Comparison of ENCODE assay signal across 10 cellular contexts in the genomic region with DNA sequence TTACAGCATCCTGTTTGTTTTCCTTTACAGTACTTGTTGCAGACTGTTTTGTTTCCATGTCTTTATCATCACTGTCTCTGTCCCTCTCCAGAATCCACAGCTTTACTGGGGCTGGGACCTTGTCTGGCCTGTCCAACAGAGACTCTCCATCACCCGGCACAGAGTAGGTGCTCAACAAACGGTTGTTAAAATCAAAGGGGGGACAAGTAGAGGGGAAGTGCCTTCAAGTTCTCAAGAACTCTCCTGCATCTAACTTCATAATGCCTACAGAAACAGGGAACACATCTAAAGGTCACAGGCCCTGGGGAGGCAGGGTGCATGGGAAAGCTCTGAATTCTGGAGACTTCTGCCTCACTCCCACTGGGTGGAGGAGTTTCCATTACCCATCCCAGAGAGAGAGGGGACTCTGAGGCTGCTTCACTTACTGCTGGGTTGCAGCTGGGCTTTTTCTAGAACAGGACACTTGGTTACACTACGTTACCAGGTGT. TPM values are rescaled to one million over a fixed set of nuclear protein-coding genes. Genes with fewer than 3 reads are reported as not detected.
DNase-seq lines count a peak whose midpoint lies in the region; ATAC-seq and TF ChIP-seq lines count a peak whose summit lies in the region.
"Had no signal": no experiment of that assay in that cellular context is flagged by ENCODE, and none has a peak within 500 bp of the region (broad histone marks: within the 10 kb centered on the region; RNA-seq: fewer than 3 reads in every experiment).

No MANE protein-coding gene starts in this region.

- H4K91ac ChIP-seq in IMR-90 (ENCODE audit: insufficient read depth, low read depth, low read length), result no peak overlapping the region

- H3K27ac ChIP-seq in CD8-positive, alpha-beta T cell (ENCODE audit: low read depth, low read length), result peak overlapping the region; percentile 94
- H3K27ac ChIP-seq in IMR-90 (ENCODE audit: insufficient read depth, low read length) (no peak overlapping the region), dorsolateral prefrontal cortex (peak overlapping the region in 33 of 59 donors; percentile 2 to 77 (median 50))

- no peak overlapping the region for H4K5ac ChIP-seq in IMR-90 (ENCODE audit: low read depth, low read length)

- no peak overlapping the region for H4K8ac ChIP-seq in IMR-90 (ENCODE audit: low read depth in 2 of 2, low read length in 2 of 2)

- peaks cover 13% of the 10 kb centered on the region for H3K9me1 ChIP-seq in IMR-90 (ENCODE audit: insufficient read depth, low read length)

- TF ChIP-seq POLR2A in IMR-90 (IDR thresholded peaks at IDR 0.05; ENCODE audit: low read depth, low read length), result no peak

- no peak overlapping the region for H3K18ac ChIP-seq in IMR-90 (ENCODE audit: low read depth, low read length)

- TF ChIP-seq CTCF in CD8-positive, alpha-beta T cell (IDR thresholded peaks at IDR 0.05), result no peak
- TF ChIP-seq CTCF in IMR-90 (conservative IDR thresholded peaks at IDR 0.05; ENCODE audit: low read depth, low read length) (no peak), dorsolateral prefrontal cortex (IDR thresholded peaks at IDR 0.05 in 54 of 56, conservative IDR thresholded peaks at IDR 0.05 in 2 of 56; ENCODE audit: low read depth in 1 of 56, partially characterized antibody in 56 of 56) (no peak), progenitor cell of endocrine pancreas (IDR thresholded peaks at IDR 0.05; ENCODE audit: unreplicated experiment) (no peak)

- no peak for ATAC-seq in CD8-positive, alpha-beta T cell
- ATAC-seq in IMR-90 (ENCODE audit: low read depth), result no peak
- ATAC-seq in HG03025 (IDR thresholded peaks at IDR 0.05; ENCODE audit: low FRiP score, unreplicated experiment), result no peak
- ATAC-seq in HG02642 (IDR thresholded peaks at IDR 0.05; ENCODE audit: poor library complexity, unreplicated experiment), result no peak

- WGBS in IMR-90 (ENCODE audit: extremely low coverage in 2 of 2, insufficient read length in 1 of 2), 2 experiments, result no CpG with 5 or more reads among the region's 3 CpGs

- H3K27me3 Mint-ChIP-seq in CD8-positive, alpha-beta T cell (ENCODE audit: low read depth), result no peaks in the 10 kb centered on the region
- H3K27me3 Mint-ChIP-seq in progenitor cell of endocrine pancreas, result no peaks in the 10 kb centered on the region

- in situ Hi-C loops in IMR-90 (cut with MboI; ENCODE audit: low sequenced_read_pairs), result no loop called here

- peaks cover 7% of the 10 kb centered on the region for H3K36me3 Mint-ChIP-seq in CD8-positive, alpha-beta T cell
- H3K36me3 Mint-ChIP-seq in progenitor cell of endocrine pancreas (ENCODE audit: insufficient read depth), result peaks cover 4% of the 10 kb centered on the region

- H3K36me3 ChIP-seq in CD8-positive, alpha-beta T cell (ENCODE audit: insufficient read depth, low read length), result no peaks in the 10 kb centered on the region
- no peaks in the 10 kb centered on the region for H3K36me3 ChIP-seq in IMR-90 (ENCODE audit: control insufficient read depth, insufficient read depth, low read length)

- peak overlapping the region; percentile 45 for H3K14ac ChIP-seq in IMR-90 (replicated peaks; ENCODE audit: low read depth, low read length)

- no peak overlapping the region for H2BK5ac ChIP-seq in IMR-90 (ENCODE audit: low read depth, low read length, poor library complexity, severe bottlenecking)

- peaks cover 75% of the 10 kb centered on the region for H3K4me1 ChIP-seq in CD8-positive, alpha-beta T cell (ENCODE audit: insufficient read depth, low read length)
- H3K4me1 ChIP-seq in IMR-90 (ENCODE audit: control insufficient read depth, insufficient read depth, low read length), result peaks cover 29% of the 10 kb centered on the region

- peak overlapping the region; percentile 40; the same call in 1 of the 2 replicates for H3K4ac ChIP-seq in IMR-90 (ENCODE audit: low read depth, low read length)

- H4K20me1 ChIP-seq in IMR-90 (ENCODE audit: insufficient read depth, low read length), result peaks cover 23% of the 10 kb centered on the region

- CTCF ChIA-PET in CD8-positive, alpha-beta T cell (lab: Charles Lee), result interaction anchor here (1.7 to 5.2 kb wide), 6 partner anchors 22 to 76 kb away, joined by 9 to 34 read pairs (median 28); no protein-coding TSS in a partner anchor
- CTCF ChIA-PET in IMR-90 (lab: Yijun Ruan, JAX), result interaction anchor here (0.6 to 0.8 kb wide), 2 partner anchors 21 to 1500 kb away, joined by 3 to 5 read pairs; no protein-coding TSS in a partner anchor

- no peaks in the 10 kb centered on the region for H3K9me3 ChIP-seq in CD8-positive, alpha-beta T cell (ENCODE audit: low read length)
- H3K9me3 ChIP-seq in IMR-90 (ENCODE audit: control insufficient read depth, insufficient read depth, low read length), result no peaks in the 10 kb centered on the region

- peak overlapping the region; percentile 18; the same call in 1 of the 2 replicates for H2BK120ac ChIP-seq in IMR-90 (ENCODE audit: low read depth, low read length)

- H3K9me3 Mint-ChIP-seq in CD8-positive, alpha-beta T cell, result no peaks in the 10 kb centered on the region
- H3K9me3 Mint-ChIP-seq in progenitor cell of endocrine pancreas (ENCODE audit: low read depth), result no peaks in the 10 kb centered on the region

- intact Hi-C loops in CD8-positive, alpha-beta T cell (cut with DNase I, micrococcal nuclease), result loop anchor here in 1 of 2 experiments (5.0 kb wide), 1 partner anchor 785 kb away; a partner anchor contains a TSS
- intact Hi-C loops in IMR-90 (cut with micrococcal nuclease), result no loop called here
- intact Hi-C loops in dorsolateral prefrontal cortex (cut with DNase I), result no loop called here

- H3K27ac Mint-ChIP-seq in CD8-positive, alpha-beta T cell, result peak overlapping the region; percentile 98
- H3K27ac Mint-ChIP-seq in progenitor cell of endocrine pancreas, result no peak overlapping the region

- DNase-seq in CD8-positive, alpha-beta T cell, result no peak
- DNase-seq in IMR-90 (no peak), dorsolateral prefrontal cortex (no peak), progenitor cell of endocrine pancreas (ENCODE audit: low spot score, unreplicated experiment) (no peak), NK-92 (lab: John Stamatoyannopoulos, UW; ENCODE audit: unreplicated experiment) (no peak)
- DNase-seq in stimulated activated naive CD4-positive, alpha-beta T cell treated with Interleukin-2 at 50 U/mL for 16 hours (lab: John Stamatoyannopoulos, UW), result no peak
- DNase-seq: NCI-H526 treated with DMSO at 0.1 percent for 48 hours, T1000 had no signal

- no peak overlapping the region for H3K9ac ChIP-seq in IMR-90 (ENCODE audit: low read depth, low read length)

- H3K4me2 ChIP-seq in IMR-90 (ENCODE audit: low read depth, low read length), result no peak overlapping the region

- peak overlapping the region; percentile 86 for H3K4me3 ChIP-seq in CD8-positive, alpha-beta T cell (ENCODE audit: low read depth, low read length)
- H3K4me3 ChIP-seq in IMR-90 (ENCODE audit: insufficient read depth, low read depth, low read length) (no peak overlapping the region), dorsolateral prefrontal cortex (no peak overlapping the region)

- H3K27me3 ChIP-seq in CD8-positive, alpha-beta T cell (ENCODE audit: insufficient read depth, low read length), result no peaks in the 10 kb centered on the region
- H3K27me3 ChIP-seq in IMR-90 (ENCODE audit: control insufficient read depth, insufficient read depth, low read length) (no peaks in the 10 kb centered on the region), dorsolateral prefrontal cortex (no peaks in the 10 kb centered on the region)

- TF ChIP-seq RAD21 in IMR-90 (IDR thresholded peaks at IDR 0.05; ENCODE audit: low read length), result no peak

- BruUV-seq in IMR-90 (replicated peaks; lab: Mats Ljungman, UMichigan), result no TSS peak

- no peak overlapping the region for H2AFZ ChIP-seq in IMR-90 (replicated peaks; ENCODE audit: low read length, poor library complexity)

- H3K4me3 Mint-ChIP-seq in CD8-positive, alpha-beta T cell, result peak overlapping the region; percentile 86
- peak overlapping the region; percentile 1 for H3K4me3 Mint-ChIP-seq in progenitor cell of endocrine pancreas (ENCODE audit: low read depth)

- POLR2A ChIA-PET in CD8-positive, alpha-beta T cell (lab: Charles Lee), result interaction anchor here (1.3 to 5.0 kb wide), 8 partner anchors 13 to 53 kb away, joined by 4 to 62 read pairs (median 15); no protein-coding TSS in a partner anchor
- POLR2A ChIA-PET in IMR-90 (lab: Charles Lee; ENCODE audit: unreplicated experiment), result interaction anchor here (0.6 kb wide), 1 partner anchor 20 kb away, joined by 3 read pairs; no protein-coding TSS in a partner anchor

- no peak overlapping the region for H2BK20ac ChIP-seq in IMR-90 (ENCODE audit: low read depth, low read length)

- no peak overlapping the region for H2AK9ac ChIP-seq in IMR-90 (replicated peaks; ENCODE audit: low read depth, low read length, poor library complexity)

- H3K4me1 Mint-ChIP-seq in CD8-positive, alpha-beta T cell (ENCODE audit: low read depth), result peaks cover 77% of the 10 kb centered on the region
- H3K4me1 Mint-ChIP-seq in progenitor cell of endocrine pancreas (ENCODE audit: low read depth), result peaks cover 40% of the 10 kb centered on the region

- no peak overlapping the region for H3K56ac ChIP-seq in IMR-90 (ENCODE audit: extremely low read depth, insufficient read depth, low read length)

- peaks cover 45 to 87% of the 10 kb centered on the region in 2 experiments for H3K79me1 ChIP-seq in IMR-90 (ENCODE audit: low read depth in 1 of 2, low read length in 2 of 2)

- H2BK15ac ChIP-seq in IMR-90 (ENCODE audit: low read depth, low read length), result no peak overlapping the region

- dilution Hi-C loops in IMR-90 (cut with HindIII; ENCODE audit: low sequenced_read_pairs, unreplicated experiment), result no loop called here

- peak overlapping the region; percentile 12; the same call in 1 of the 2 replicates for H2AK5ac ChIP-seq in IMR-90 (ENCODE audit: low read depth, low read length)

- no peak overlapping the region for H3K23ac ChIP-seq in IMR-90 (ENCODE audit: low read depth, low read length)

TF ChIP-seq in IMR-90, 13 proteins besides CTCF, POLR2A, EP300 and RAD21 (continues in another document):
- TF ChIP-seq MAZ (IDR thresholded peaks at IDR 0.05; ENCODE audit: borderline replicate concordance, low read depth, low read length), result no peak
- no peak for TF ChIP-seq CEBPB (IDR thresholded peaks at IDR 0.05; ENCODE audit: low read depth, low read length)
- no peak for TF ChIP-seq BHLHE40 (IDR thresholded peaks at IDR 0.05; ENCODE audit: low read depth, low read length)
- no peak for TF ChIP-seq MAFK (IDR thresholded peaks at IDR 0.05; ENCODE audit: low read depth, low read length)
- no peak for TF ChIP-seq RCOR1 (IDR thresholded peaks at IDR 0.05; ENCODE audit: insufficient replicate concordance, low read length)
- TF ChIP-seq SMC3 (IDR thresholded peaks at IDR 0.05; ENCODE audit: low read depth, low read length), result no peak
- TF ChIP-seq NFE2L2 (IDR thresholded peaks at IDR 0.05; ENCODE audit: low read depth, low read length), result no peak

RNA-seq across cellular contexts. Expression of a gene that starts 2.3 kb away (rescaled TPM):
- 10 to 100 TPM; 55.0 to 56.0 TPM for total RNA-seq in CD8-positive, alpha-beta T cell
- 60.0 and 61.8 TPM in 2 replicates for total RNA-seq in IMR-90 (2012; rRNA removed)
- polyA plus RNA-seq in IMR-90 (2012; rRNA removed), result 124 and 133 TPM in 2 replicates
- polyA plus RNA-seq in IMR-90 (2012; cell fraction: cytosol; rRNA removed), result 90.4 and 122 TPM in 2 replicates
- 71.7 and 82.4 TPM in 2 replicates for polyA plus RNA-seq in IMR-90 (2012; cell fraction: nucleus; rRNA removed; ENCODE audit: low replicate concordance)
- 100 to 1,000 TPM in 2 of 120 experiments, 10 to 100 TPM in 118; 38.8 to 122 (median 62.6) TPM for total RNA-seq in dorsolateral prefrontal cortex
- total RNA-seq in progenitor cell of endocrine pancreas, result 200 and 217 TPM in 2 replicates
